ENCODE assay signal across 22 cellular contexts in genomic region chr16:87276091-87276561, GRCh38. TPM values are rescaled to one million over a fixed set of nuclear protein-coding genes. Genes with fewer than 3 reads are reported as not detected.
DNase-seq lines count a peak whose midpoint lies in the region; ATAC-seq and TF ChIP-seq lines count a peak whose summit lies in the region.
"Had no signal": no experiment of that assay in that cellular context is flagged by ENCODE, and none has a peak within 500 bp of the region (broad histone marks: within the 10 kb centered on the region; RNA-seq: fewer than 3 reads in every experiment).

No MANE protein-coding gene starts in this region.

- peak overlapping the region; percentile 96 for H3K27ac Mint-ChIP-seq in nephron progenitor cell
- H3K27ac Mint-ChIP-seq: CD4-positive, CD25-positive, alpha-beta regulatory T cell; dendritic cell treated with granulocyte-macrophage colony-stimulating factor and Interleukin-4, amounts not matched to agents 40 ng/mL and 50 ng/mL, for 4 days had no signal

- H3K27me3 ChIP-seq in BLaER1 treated with 17β-estradiol and CSF1 and Interleukin-3, amounts not matched to agents 10 nM and 100 nM, result peaks cover 0 to 18% (median 0%) of the 10 kb centered on the region in 11 experiments; a peak in 3 of 22 replicates
- H3K27me3 ChIP-seq in IMR-90 (ENCODE audit: control insufficient read depth, insufficient read depth, low read length) (peaks cover 19% of the 10 kb centered on the region), Peyer's patch (no peaks in the 10 kb centered on the region), aorta (ENCODE audit: control insufficient read depth in 1 of 2, insufficient read depth in 2 of 2, low read length in 1 of 2) (no peaks in the 10 kb centered on the region)

- H2AFZ ChIP-seq in IMR-90 (replicated peaks; ENCODE audit: low read length, poor library complexity), result peak overlapping the region; percentile 3

- peak overlapping the region in 1 of 10 experiments; percentile 1; a peak in 2 of 20 replicates for H3K4me3 ChIP-seq in BLaER1 treated with 17β-estradiol and CSF1 and Interleukin-3, amounts not matched to agents 10 nM and 100 nM
- H3K4me3 ChIP-seq in IMR-90 (ENCODE audit: insufficient read depth, low read depth, low read length) (no peak overlapping the region), Peyer's patch (no peak overlapping the region), aorta (ENCODE audit: low read length in 2 of 2) (no peak overlapping the region)
- H3K4me3 ChIP-seq: skin epidermis had no signal

- POLR2A ChIA-PET in IMR-90 (lab: Charles Lee; ENCODE audit: unreplicated experiment), result no interaction called here

- no peak for TF ChIP-seq CTCF in IMR-90 (conservative IDR thresholded peaks at IDR 0.05; ENCODE audit: low read depth, low read length)
- no peak for TF ChIP-seq CTCF in nephron progenitor cell (IDR thresholded peaks at IDR 0.05)
- no peak for TF ChIP-seq CTCF in Peyer's patch (IDR thresholded peaks at IDR 0.05)
- TF ChIP-seq CTCF in omental fat pad (IDR thresholded peaks at IDR 0.05), result no peak

- no peak overlapping the region for H2BK120ac ChIP-seq in IMR-90 (ENCODE audit: low read depth, low read length)

- H3K27me3 Mint-ChIP-seq in nephron progenitor cell (ENCODE audit: low read depth, poor library complexity), result peaks cover 34% of the 10 kb centered on the region

- BruUV-seq in IMR-90 (replicated peaks; lab: Mats Ljungman, UMichigan), result no TSS peak

- no peak overlapping the region for H3K14ac ChIP-seq in IMR-90 (replicated peaks; ENCODE audit: low read depth, low read length)

- H3K9ac ChIP-seq in BLaER1 treated with 17β-estradiol and CSF1 and Interleukin-3, amounts not matched to agents 10 nM and 100 nM, result peak overlapping the region in 5 of 11 experiments; percentile 1 to 57 (median 30); a peak in 7 of 22 replicates
- H3K9ac ChIP-seq in IMR-90 (ENCODE audit: low read depth, low read length), result no peak overlapping the region
- H3K9ac ChIP-seq: KMS-11 had no signal

- TF ChIP-seq POLR2A in IMR-90 (IDR thresholded peaks at IDR 0.05; ENCODE audit: low read depth, low read length), result no peak
- TF ChIP-seq POLR2A in Peyer's patch (IDR thresholded peaks at IDR 0.05), result no peak

- H3K9me1 ChIP-seq in IMR-90 (ENCODE audit: insufficient read depth, low read length), result no peaks in the 10 kb centered on the region

- in situ Hi-C loops in IMR-90 (cut with MboI; ENCODE audit: low sequenced_read_pairs), result loop anchor here (5.0 to 10.0 kb wide), 2 partner anchors 201 to 714 kb away; no protein-coding TSS in a partner anchor

- no peak overlapping the region for H2BK20ac ChIP-seq in IMR-90 (ENCODE audit: low read depth, low read length)

- no peak overlapping the region; the same call in 2 of the 3 replicates for H2BK15ac ChIP-seq in IMR-90 (ENCODE audit: low read depth, low read length)

- peaks cover under 1% of the 10 kb centered on the region for H3K9me3 Mint-ChIP-seq in nephron progenitor cell
- H3K9me3 Mint-ChIP-seq: CD4-positive, CD25-positive, alpha-beta regulatory T cell; dendritic cell treated with granulocyte-macrophage colony-stimulating factor and Interleukin-4, amounts not matched to agents 40 ng/mL and 50 ng/mL, for 4 days; stimulated activated naive B cell treated with anti-CD40 and anti-IgM and Interleukin-4, amounts not matched to agents 10 μg/mL and 1 μg/mL and 100 μg/mL, for 72 hours had no signal

- peaks cover 55% of the 10 kb centered on the region for H3K4me1 Mint-ChIP-seq in nephron progenitor cell

- H3K4ac ChIP-seq in IMR-90 (ENCODE audit: low read depth, low read length), result no peak overlapping the region

- no peak for DNase-seq in IMR-90
- DNase-seq in cerebellar nuclear complex (lab: John Stamatoyannopoulos, UW), result peak; percentile 44 to 72
- peak; percentile 24 for DNase-seq in nephron progenitor cell
- DNase-seq in mesenteric fat pad (ENCODE audit: low spot score), result no peak
- no peak for DNase-seq in Peyer's patch
- no peak for DNase-seq in omental fat pad (ENCODE audit: low spot score)
- no peak for DNase-seq in aorta
- DNase-seq: activated CD4-positive, alpha-beta T cell treated with anti-CD3 and anti-CD28 coated beads for 1 hour; CD4-positive, CD25-positive, alpha-beta regulatory T cell; DMS153; glutamatergic neuron; left colon; MV-4-11; NCI-H1694; NCI-H774; Right ventricle myocardium superior; stimulated activated naive B cell treated with anti-CD40 and anti-IgM and Interleukin-4, amounts not matched to agents 10 μg/mL and 1 μg/mL and 100 μg/mL, for 72 hours; SW 1271 had no signal

- no peak overlapping the region for H4K5ac ChIP-seq in IMR-90 (ENCODE audit: low read depth, low read length)

- H3K56ac ChIP-seq in IMR-90 (ENCODE audit: extremely low read depth, insufficient read depth, low read length), result no peak overlapping the region

- H2BK5ac ChIP-seq in IMR-90 (ENCODE audit: low read depth, low read length, poor library complexity, severe bottlenecking), result no peak overlapping the region

- H3K4me3 Mint-ChIP-seq in nephron progenitor cell, result peak overlapping the region; percentile 44
- H3K4me3 Mint-ChIP-seq: CD4-positive, CD25-positive, alpha-beta regulatory T cell; dendritic cell treated with granulocyte-macrophage colony-stimulating factor and Interleukin-4, amounts not matched to agents 40 ng/mL and 50 ng/mL, for 4 days; stimulated activated naive B cell treated with anti-CD40 and anti-IgM and Interleukin-4, amounts not matched to agents 10 μg/mL and 1 μg/mL and 100 μg/mL, for 72 hours had no signal

- no peak overlapping the region for H3K27ac ChIP-seq in BLaER1 treated with 17β-estradiol and CSF1 and Interleukin-3, amounts not matched to agents 10 nM and 100 nM
- H3K27ac ChIP-seq in IMR-90 (ENCODE audit: insufficient read depth, low read length) (no peak overlapping the region), Peyer's patch (no peak overlapping the region), aorta (ENCODE audit: low read depth in 1 of 2, low read length in 2 of 2) (no peak overlapping the region)
- H3K27ac ChIP-seq: KMS-11, skin epidermis had no signal

- H3K23ac ChIP-seq in IMR-90 (ENCODE audit: low read depth, low read length), result no peak overlapping the region

- H2AK9ac ChIP-seq in IMR-90 (replicated peaks; ENCODE audit: low read depth, low read length, poor library complexity), result no peak overlapping the region

- no peaks in the 10 kb centered on the region for H3K79me1 ChIP-seq in IMR-90 (ENCODE audit: low read depth in 1 of 2, low read length in 2 of 2)

- peaks cover 16 to 79% (median 70%) of the 10 kb centered on the region in 10 experiments for H3K4me1 ChIP-seq in BLaER1 treated with 17β-estradiol and CSF1 and Interleukin-3, amounts not matched to agents 10 nM and 100 nM
- no peaks in the 10 kb centered on the region; the same call in 1 of the 2 replicates for H3K4me1 ChIP-seq in IMR-90 (ENCODE audit: control insufficient read depth, insufficient read depth, low read length)
- no peaks in the 10 kb centered on the region for H3K4me1 ChIP-seq in Peyer's patch
- no peaks in the 10 kb centered on the region for H3K4me1 ChIP-seq in aorta (ENCODE audit: control insufficient read depth in 1 of 2, insufficient read depth in 2 of 2, low read length in 2 of 2)

- ATAC-seq in IMR-90 (ENCODE audit: low read depth) (no peak), omental fat pad (ENCODE audit: low FRiP score) (no peak), aorta (ENCODE audit: low FRiP score) (no peak)
- ATAC-seq: left colon; stimulated activated naive B cell treated with anti-CD40 and anti-IgM and Interleukin-4, amounts not matched to agents 10 μg/mL and 1 μg/mL and 100 μg/mL, for 72 hours had no signal

- peaks cover 0 to 5% (median 0%) of the 10 kb centered on the region in 11 experiments; a peak in 1 of 22 replicates for H4K20me1 ChIP-seq in BLaER1 treated with 17β-estradiol and CSF1 and Interleukin-3, amounts not matched to agents 10 nM and 100 nM
- no peaks in the 10 kb centered on the region; the same call in 1 of the 2 replicates for H4K20me1 ChIP-seq in IMR-90 (ENCODE audit: insufficient read depth, low read length)

- dilution Hi-C loops in IMR-90 (cut with HindIII; ENCODE audit: low sequenced_read_pairs, unreplicated experiment), result no loop called here

- TF ChIP-seq RAD21 in IMR-90 (IDR thresholded peaks at IDR 0.05; ENCODE audit: low read length), result no peak

- no peak overlapping the region for H4K8ac ChIP-seq in IMR-90 (ENCODE audit: low read depth in 2 of 2, low read length in 2 of 2)

- no peaks in the 10 kb centered on the region for H3K36me3 ChIP-seq in BLaER1 treated with 17β-estradiol and CSF1 and Interleukin-3, amounts not matched to agents 10 nM and 100 nM
- H3K36me3 ChIP-seq in IMR-90 (ENCODE audit: control insufficient read depth, insufficient read depth, low read length), result no peaks in the 10 kb centered on the region
- no peaks in the 10 kb centered on the region for H3K36me3 ChIP-seq in Peyer's patch
- H3K36me3 ChIP-seq in aorta (ENCODE audit: control insufficient read depth in 1 of 2, insufficient read depth in 2 of 2, low read length in 1 of 2), result no peaks in the 10 kb centered on the region

- H3K36me3 Mint-ChIP-seq in nephron progenitor cell (ENCODE audit: low read depth), result peaks cover 3% of the 10 kb centered on the region
- H3K36me3 Mint-ChIP-seq: CD4-positive, CD25-positive, alpha-beta regulatory T cell had no signal

- intact Hi-C loops in IMR-90 (cut with micrococcal nuclease) (no loop called here), aorta (cut with DNase I) (loop anchor here (2.0 to 10.0 kb wide), 4 partner anchors 74 to 711 kb away; no protein-coding TSS in a partner anchor)

- CTCF ChIA-PET in IMR-90 (lab: Yijun Ruan, JAX), result no interaction called here

- H3K18ac ChIP-seq in IMR-90 (ENCODE audit: low read depth, low read length), result no peak overlapping the region

- WGBS in IMR-90 (ENCODE audit: extremely low coverage in 2 of 2, insufficient read length in 1 of 2), 2 experiments, result 60% methylated on average over 7 of the region's 13 CpGs; no CpG with 5 or more reads in 1 of the 2 experiments
- WGBS in aorta, 2 donors, result 36 to 37% methylated on average over 13 of the region's 13 CpGs

- peak overlapping the region; percentile 62 to 96 (median 74) for H3K4me2 ChIP-seq in BLaER1 treated with 17β-estradiol and CSF1 and Interleukin-3, amounts not matched to agents 10 nM and 100 nM
- H3K4me2 ChIP-seq in IMR-90 (ENCODE audit: low read depth, low read length), result no peak overlapping the region
- H3K4me2 ChIP-seq: KMS-11 had no signal

- no peak overlapping the region for H4K91ac ChIP-seq in IMR-90 (ENCODE audit: insufficient read depth, low read depth, low read length)

- 0 out of 2 replicates have a peak overlapping the region, but pooled peaks have one; percentile 14 for H2AK5ac ChIP-seq in IMR-90 (ENCODE audit: low read depth, low read length)

- no peaks in the 10 kb centered on the region for H3K9me3 ChIP-seq in BLaER1 treated with 17β-estradiol and CSF1 and Interleukin-3, amounts not matched to agents 10 nM and 100 nM (replicated peaks in 1 of 11)
- H3K9me3 ChIP-seq in IMR-90 (ENCODE audit: control insufficient read depth, insufficient read depth, low read length), result no peaks in the 10 kb centered on the region
- no peaks in the 10 kb centered on the region for H3K9me3 ChIP-seq in Peyer's patch
- no peaks in the 10 kb centered on the region for H3K9me3 ChIP-seq in aorta (ENCODE audit: control insufficient read depth, low read length)

RNA-seq across cellular contexts. Expression of gene C16orf95, which starts 41.1 kb away (rescaled TPM):
- 1.9 and 2.0 TPM in 2 replicates for total RNA-seq in IMR-90 (2012; rRNA removed)
- polyA plus RNA-seq in IMR-90 (2012; rRNA removed), result 3.8 and 4.7 TPM in 2 replicates
- 3.7 and 6.4 TPM in 2 replicates for polyA plus RNA-seq in IMR-90 (2012; cell fraction: cytosol; rRNA removed)
- polyA plus RNA-seq in IMR-90 (2012; cell fraction: nucleus; rRNA removed; ENCODE audit: low replicate concordance), result 4.1 and 7.4 TPM in 2 replicates
- total RNA-seq in mesenteric fat pad, result 5.3 TPM
- 1 to 10 TPM in 1 of 4 donors, not detected in 3; 1.2 TPM for total RNA-seq in Peyer's patch
- total RNA-seq in omental fat pad, result 1 to 10 TPM; 1.6 to 7.1 (median 2.5) TPM
- total RNA-seq in aorta, result 1 to 10 TPM; 2.2 to 3.5 TPM
- 1 to 10 TPM; 5.0 to 6.6 TPM for polyA plus RNA-seq in aorta

Comparison
In these comparisons a context has a peak if more than half of its experiments do, and no peak if none do; other contexts are left out.
1. DNase-seq: peak in cerebellar nuclear complex (2 of 2) and nephron progenitor cell (single experiment); none in IMR-90 (single experiment), mesenteric fat pad (single experiment), Peyer's patch (0 of 3), omental fat pad (single experiment) and aorta (0 of 2).